ENCODE assay signal across 17 cellular contexts in the genomic region with DNA sequence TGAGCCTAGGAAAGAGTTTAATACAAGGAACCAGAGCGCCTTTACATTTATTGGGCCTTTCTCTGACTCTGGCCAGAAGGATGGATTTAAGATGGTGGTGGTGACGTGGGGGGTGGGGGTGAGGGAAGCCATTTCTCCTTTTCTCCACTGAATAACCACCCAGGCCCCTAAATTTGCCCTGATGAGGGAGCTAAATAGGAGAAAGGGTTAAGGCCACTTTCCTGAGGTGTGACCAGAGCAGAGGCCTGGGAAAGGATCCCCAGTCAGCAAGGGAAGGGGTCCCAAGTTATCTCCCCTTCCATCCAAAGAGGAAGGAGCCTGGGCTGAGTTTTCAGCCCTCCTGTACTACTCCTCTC. TPM values are rescaled to one million over a fixed set of nuclear protein-coding genes. Genes with fewer than 3 reads are reported as not detected.
A peak's percentile ranks its signal among the peaks of the same experiment; 100 is the strongest.
DNase-seq lines count a peak whose midpoint lies in the region; ATAC-seq, FAIRE-seq and TF ChIP-seq lines count a peak whose summit lies in the region.
"Had no signal": no experiment of that assay in that cellular context is flagged by ENCODE, and none has a peak within 500 bp of the region (broad histone marks: within the 10 kb centered on the region; RNA-seq: fewer than 3 reads in every experiment).

No MANE protein-coding gene starts in this region.

- H3K27me3 Mint-ChIP-seq in Caco-2 (ENCODE audit: insufficient read depth, unreplicated experiment) (peaks cover 45% of the 10 kb centered on the region), mesothelial cell of epicardium (ENCODE audit: low read depth) (peaks cover 87% of the 10 kb centered on the region), endothelial cell (ENCODE audit: unreplicated experiment) (peaks cover 33% of the 10 kb centered on the region)
- H3K27me3 Mint-ChIP-seq in activated CD8-positive, alpha-beta T cell treated with anti-CD3 and anti-CD28 coated beads for 36 hours: peaks cover 74% of the 10 kb centered on the region

- H3K36me3 Mint-ChIP-seq in Caco-2 (ENCODE audit: insufficient read depth, unreplicated experiment): no peaks in the 10 kb centered on the region
- no peaks in the 10 kb centered on the region for H3K36me3 Mint-ChIP-seq in activated CD8-positive, alpha-beta T cell treated with anti-CD3 and anti-CD28 coated beads for 36 hours (ENCODE audit: low read depth)
- H3K36me3 Mint-ChIP-seq in mesothelial cell of epicardium: peaks cover 14% of the 10 kb centered on the region
- no peaks in the 10 kb centered on the region for H3K36me3 Mint-ChIP-seq in endothelial cell (ENCODE audit: low read depth, unreplicated experiment)

- no TSS peak for BruUV-seq in A673 (replicated peaks; lab: Mats Ljungman, UMichigan)
- BruUV-seq in Caco-2 (replicated peaks; lab: Mats Ljungman, UMichigan): no TSS peak

- TF ChIP-seq CTCF in A673 (conservative IDR thresholded peaks at IDR 0.05; ENCODE audit: low read depth, low read length) (no peak), Caco-2 (IDR thresholded peaks at IDR 0.05; ENCODE audit: insufficient read depth in 1 of 2, low read depth in 1 of 2, low read length in 1 of 2, severe bottlenecking in 1 of 2, unreplicated experiment in 1 of 2) (no peak), mesothelial cell of epicardium (IDR thresholded peaks at IDR 0.05; ENCODE audit: unreplicated experiment) (no peak), endothelial cell (IDR thresholded peaks at IDR 0.05; ENCODE audit: unreplicated experiment) (no peak)
- TF ChIP-seq CTCF in activated CD8-positive, alpha-beta T cell treated with anti-CD3 and anti-CD28 coated beads for 36 hours (IDR thresholded peaks at IDR 0.05): no peak

- peak overlapping the region; percentile 52 for H3K27ac ChIP-seq in A673 (ENCODE audit: low read depth, low read length, poor library complexity, severe bottlenecking)
- H3K27ac ChIP-seq: gastroesophageal sphincter, pancreas had no signal

- H3K4me1 ChIP-seq in A673 (ENCODE audit: insufficient read depth, low read length, poor library complexity, severe bottlenecking) (peaks cover 20% of the 10 kb centered on the region), Caco-2 (peaks cover 25% of the 10 kb centered on the region)
- H3K4me1 ChIP-seq: BE2C had no signal

- DNase-seq in A673 (ENCODE audit: low spot score) (no peak), Caco-2 (no peak), mesothelial cell of epicardium (ENCODE audit: low spot score in 2 of 2, unreplicated experiment in 2 of 2) (no peak), HTR-8/SVneo (ENCODE audit: insufficient read length, low spot score) (no peak), endothelial cell (ENCODE audit: low spot score) (no peak)
- no peak for DNase-seq in activated CD8-positive, alpha-beta T cell treated with anti-CD3 and anti-CD28 coated beads for 36 hours
- DNase-seq: BE2C; KG1; NCI-H1092; NCI-H526; pancreas; stimulated activated CD4-positive, alpha-beta T cell treated with anti-CD3 and anti-CD28 coated beads, Interleukin-2, amount 100 ng/mL, for 48 hours; substantia nigra had no signal

- H3K9me3 ChIP-seq in A673 (ENCODE audit: low read depth, low read length, poor library complexity, severe bottlenecking): no peaks in the 10 kb centered on the region
- H3K9me3 ChIP-seq in Caco-2: no peaks in the 10 kb centered on the region
- H3K9me3 ChIP-seq: BE2C, gastroesophageal sphincter, pancreas had no signal

- no peak for FAIRE-seq in HTR-8/SVneo (lab: Jason Lieb, UNC)
- FAIRE-seq: pancreas had no signal

- CTCF ChIA-PET in A673 (lab: Charles Lee): interaction anchor here (0.9 to 1.4 kb wide), 2 partner anchors 9 to 13 kb away, joined by 3 read pairs; no protein-coding TSS in a partner anchor
- CTCF ChIA-PET in Caco-2 (lab: Charles Lee): interaction anchor here (0.6 to 2.2 kb wide), 2 partner anchors 26 to 258 kb away, joined by 3 to 10 read pairs; no protein-coding TSS in a partner anchor
- CTCF ChIA-PET in activated CD8-positive, alpha-beta T cell treated with anti-CD3 and anti-CD28 coated beads for 36 hours (lab: Charles Lee): interaction anchor here (1.3 to 5.5 kb wide), 4 partner anchors 8 to 31 kb away, joined by 3 to 40 read pairs (median 27); partner anchors contain the start of gene HOXB8

- POLR2A ChIA-PET in A673 (lab: Charles Lee; ENCODE audit: low non-redundant PET): interaction anchor here (0.7 kb wide), 1 partner anchor 182 kb away, joined by 4 read pairs; no protein-coding TSS in a partner anchor
- POLR2A ChIA-PET in Caco-2 (lab: Charles Lee): interaction anchor here (0.6 kb wide), 1 partner anchor 117 kb away, joined by 10 read pairs; no protein-coding TSS in a partner anchor
- POLR2A ChIA-PET in activated CD8-positive, alpha-beta T cell treated with anti-CD3 and anti-CD28 coated beads for 36 hours (lab: Charles Lee): interaction anchor here (3.2 kb wide), 1 partner anchor 13 kb away, joined by 19 read pairs; the partner anchor contains the start of gene HOXB8

- no peaks in the 10 kb centered on the region for H3K9me3 Mint-ChIP-seq in Caco-2 (ENCODE audit: unreplicated experiment)
- no peaks in the 10 kb centered on the region for H3K9me3 Mint-ChIP-seq in activated CD8-positive, alpha-beta T cell treated with anti-CD3 and anti-CD28 coated beads for 36 hours
- no peaks in the 10 kb centered on the region for H3K9me3 Mint-ChIP-seq in mesothelial cell of epicardium
- no peaks in the 10 kb centered on the region for H3K9me3 Mint-ChIP-seq in endothelial cell (ENCODE audit: unreplicated experiment)
- H3K9me3 Mint-ChIP-seq: activated T-helper 2 cell treated with anti-CD3 and anti-CD28 coated beads, Interferon-gamma antibody, Interleukin-2, Interleukin-4, amounts not matched to agents 10 μg/mL and 5 μg/mL and 100 μg/mL, durations not matched to agents 14 hours and 24 hours and 36 hours had no signal

- H3K27ac Mint-ChIP-seq in Caco-2 (ENCODE audit: unreplicated experiment): no peak overlapping the region
- no peak overlapping the region for H3K27ac Mint-ChIP-seq in activated CD8-positive, alpha-beta T cell treated with anti-CD3 and anti-CD28 coated beads for 36 hours
- H3K27ac Mint-ChIP-seq in mesothelial cell of epicardium: peak overlapping the region; percentile 99
- no peak overlapping the region for H3K27ac Mint-ChIP-seq in endothelial cell (ENCODE audit: unreplicated experiment)
- H3K27ac Mint-ChIP-seq: activated T-helper 2 cell treated with anti-CD3 and anti-CD28 coated beads, Interferon-gamma antibody, Interleukin-2, Interleukin-4, amounts not matched to agents 10 μg/mL and 5 μg/mL and 100 μg/mL, durations not matched to agents 14 hours and 24 hours and 36 hours had no signal

- no peaks in the 10 kb centered on the region for H3K36me3 ChIP-seq in A673 (ENCODE audit: insufficient read depth, low read length, poor library complexity, severe bottlenecking)
- H3K36me3 ChIP-seq in Caco-2 (ENCODE audit: control insufficient read depth, insufficient read depth, low read length): no peaks in the 10 kb centered on the region
- H3K36me3 ChIP-seq: BE2C, gastroesophageal sphincter, pancreas had no signal

- peaks cover 15% of the 10 kb centered on the region for H3K4me1 Mint-ChIP-seq in Caco-2 (ENCODE audit: low read depth, unreplicated experiment)
- peaks cover 8% of the 10 kb centered on the region for H3K4me1 Mint-ChIP-seq in activated CD8-positive, alpha-beta T cell treated with anti-CD3 and anti-CD28 coated beads for 36 hours (ENCODE audit: low read depth)
- peaks cover 47% of the 10 kb centered on the region for H3K4me1 Mint-ChIP-seq in mesothelial cell of epicardium
- peaks cover 8% of the 10 kb centered on the region for H3K4me1 Mint-ChIP-seq in endothelial cell (ENCODE audit: unreplicated experiment)

- H3K4me3 Mint-ChIP-seq in Caco-2 (ENCODE audit: unreplicated experiment): peak overlapping the region; percentile 85
- H3K4me3 Mint-ChIP-seq in activated CD8-positive, alpha-beta T cell treated with anti-CD3 and anti-CD28 coated beads for 36 hours: peak overlapping the region; percentile 77
- peak overlapping the region; percentile 84 for H3K4me3 Mint-ChIP-seq in mesothelial cell of epicardium
- no peak overlapping the region for H3K4me3 Mint-ChIP-seq in endothelial cell (ENCODE audit: unreplicated experiment)

- H3K4me3 ChIP-seq in A673 (ENCODE audit: low read depth, low read length, poor library complexity, severe bottlenecking) (peak overlapping the region; percentile 60), Caco-2 (ENCODE audit: low read depth, low read length) (no peak overlapping the region)

- H3K27me3 ChIP-seq in A673 (replicated peaks; ENCODE audit: insufficient read depth, low read depth, low read length, poor library complexity) (no peaks in the 10 kb centered on the region), Caco-2 (replicated peaks; ENCODE audit: control insufficient read depth, insufficient read depth, low read length) (peaks cover 28% of the 10 kb centered on the region)

- intact Hi-C loops in A673 (cut with micrococcal nuclease; ENCODE audit: unreplicated experiment): no loop called here
- intact Hi-C loops in Caco-2 (cut with micrococcal nuclease; ENCODE audit: unreplicated experiment): loop anchor here (2.0 kb wide), 1 partner anchor 20 kb away; no protein-coding TSS in a partner anchor
- intact Hi-C loops in activated CD8-positive, alpha-beta T cell treated with anti-CD3 and anti-CD28 coated beads for 36 hours (cut with micrococcal nuclease): no loop called here

- ATAC-seq in activated CD8-positive, alpha-beta T cell treated with anti-CD3 and anti-CD28 coated beads for 36 hours: no peak
- ATAC-seq in HG03175 (IDR thresholded peaks at IDR 0.05; ENCODE audit: unreplicated experiment): no peak
- ATAC-seq: gastroesophageal sphincter, pancreas had no signal

RNA-seq across cellular contexts. Expression of gene HOXB9, which starts 1.1 kb away (rescaled TPM):
- total RNA-seq in A673 (2021) (8.2 and 14.6 TPM in 2 replicates), Caco-2 (2022) (4.5 and 5.4 TPM in 2 replicates), mesothelial cell of epicardium (33.8 to 35.4 TPM (median 34.4 TPM) in 3 replicates), endothelial cell (ENCODE audit: unreplicated experiment) (0.49 TPM)
- total RNA-seq in activated CD8-positive, alpha-beta T cell treated with anti-CD3 and anti-CD28 coated beads for 36 hours: 1 to 10 TPM; 6.9 to 7.0 TPM
- total RNA-seq: gastroesophageal sphincter, mononuclear cell had no signal

RNA-seq across cellular contexts. Expression of gene HOXB8, which starts 12.1 kb away (rescaled TPM):
- total RNA-seq in A673 (2021) (13.1 and 16.3 TPM in 2 replicates), Caco-2 (2022) (0.39 and 1.2 TPM in 2 replicates), mesothelial cell of epicardium (75.7 to 82.4 TPM (median 78.8 TPM) in 3 replicates), endothelial cell (ENCODE audit: unreplicated experiment) (0.15 TPM)
- total RNA-seq in activated CD8-positive, alpha-beta T cell treated with anti-CD3 and anti-CD28 coated beads for 36 hours: not detected
- total RNA-seq: activated T-helper 2 cell treated with anti-CD3 and anti-CD28 coated beads, Interferon-gamma antibody, Interleukin-2, Interleukin-4, amounts not matched to agents 10 μg/mL and 5 μg/mL and 100 μg/mL, durations not matched to agents 14 hours and 24 hours and 36 hours had no signal

RNA-seq across cellular contexts. Expression of gene HOXB7, which starts 16.4 kb away (rescaled TPM):
- total RNA-seq in A673 (2021) (32.2 and 37.9 TPM in 2 replicates), Caco-2 (2022) (23.7 and 28.2 TPM in 2 replicates), mesothelial cell of epicardium (18.6 to 20.3 TPM (median 19.5 TPM) in 3 replicates), endothelial cell (ENCODE audit: unreplicated experiment) (3.6 TPM)
- 1 to 10 TPM in 1 of 2 experiments, under 1 TPM in 1; 0.50 to 1.0 TPM for total RNA-seq in activated CD8-positive, alpha-beta T cell treated with anti-CD3 and anti-CD28 coated beads for 36 hours

RNA-seq across cellular contexts. Expression of gene HOXB6, which starts 22.4 kb away (rescaled TPM):
- total RNA-seq in A673 (2021) (19.8 and 27.6 TPM in 2 replicates), Caco-2 (2022) (1.8 and 1.9 TPM in 2 replicates), mesothelial cell of epicardium (56.4 to 63.1 TPM (median 59.7 TPM) in 3 replicates), endothelial cell (ENCODE audit: unreplicated experiment) (1.9 TPM)
- total RNA-seq in activated CD8-positive, alpha-beta T cell treated with anti-CD3 and anti-CD28 coated beads for 36 hours: not detected
- total RNA-seq: mononuclear cell had no signal

RNA-seq across cellular contexts. Expression of gene HOXB5, which starts 33.6 kb away (rescaled TPM):
- total RNA-seq in A673 (2021): 5.9 and 6.4 TPM in 2 replicates
- not detected in 2 replicates for total RNA-seq in Caco-2 (2022)
- total RNA-seq in activated CD8-positive, alpha-beta T cell treated with anti-CD3 and anti-CD28 coated beads for 36 hours: not detected
- total RNA-seq in mesothelial cell of epicardium: 28.6 to 32.4 TPM (median 31.1 TPM) in 3 replicates
- total RNA-seq in endothelial cell (ENCODE audit: unreplicated experiment): 0.59 TPM
- total RNA-seq: activated T-helper 2 cell treated with anti-CD3 and anti-CD28 coated beads, Interferon-gamma antibody, Interleukin-2, Interleukin-4, amounts not matched to agents 10 μg/mL and 5 μg/mL and 100 μg/mL, durations not matched to agents 14 hours and 24 hours and 36 hours; mononuclear cell had no signal
